In genomic region chr4:174170091-174170490, GRCh38 we compare ENCODE assay signal across 11 cellular contexts.
"Had no signal": no experiment of that assay in that cellular context is flagged by ENCODE, and none has a peak within 500 bp of the region (broad histone marks: within the 10 kb centered on the region; RNA-seq: fewer than 3 reads in every experiment).

No MANE protein-coding gene starts in this region.

- H3K4me3 ChIP-seq: GM23248, GM23338, HAP-1 had no signal

- H3K36me3 ChIP-seq: HAP-1 had no signal

- H3K4me1 ChIP-seq: HAP-1 had no signal

- H2AFZ ChIP-seq: GM23248, GM23338 had no signal

- H3K27ac ChIP-seq: GM23248 had no signal

- H3K4me2 ChIP-seq: GM23338 had no signal

- H3K9me3 ChIP-seq: HAP-1 had no signal

- DNase-seq: GM23248, GOT3, H7, H9, HCEC 1CT, HFFc6 had no signal

- FAIRE-seq: H1, H54 had no signal

- ATAC-seq: GM23338, HCT116 had no signal

- H3K9ac ChIP-seq: GM23248 had no signal
